8 cellular contexts compared by ENCODE assay signal in the genomic region with DNA sequence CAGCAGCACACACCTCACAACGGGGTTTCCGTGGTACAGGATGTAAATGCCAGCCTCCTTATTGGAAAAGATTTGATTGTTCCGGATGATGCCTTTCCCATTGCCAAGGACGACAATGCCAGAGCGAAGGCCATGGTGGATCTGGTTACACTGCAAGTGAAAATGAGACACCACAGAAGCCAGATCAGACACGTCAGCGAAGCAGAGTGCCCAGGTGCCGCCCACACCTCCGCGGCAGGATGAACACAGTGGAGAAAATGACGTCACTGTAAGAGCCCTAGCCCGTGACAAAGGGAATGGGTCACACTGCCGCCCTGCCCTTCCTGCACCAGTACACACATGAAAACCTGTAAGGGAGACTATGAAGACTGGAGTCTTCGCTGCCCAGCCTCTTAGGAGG. TPM values are rescaled to one million over a fixed set of nuclear protein-coding genes. Genes with fewer than 3 reads are reported as not detected.
DNase-seq lines count a peak whose midpoint lies in the region; ATAC-seq and TF ChIP-seq lines count a peak whose summit lies in the region.

No MANE protein-coding gene starts in this region.

- TF ChIP-seq POLR2A in prostate gland (IDR thresholded peaks at IDR 0.05), result no peak

- H3K4me3 ChIP-seq in prostate gland, result no peak overlapping the region

- no peaks in the 10 kb centered on the region for H3K36me3 Mint-ChIP-seq in activated T-helper 2 cell treated with anti-CD3 and anti-CD28 coated beads, Interferon-gamma antibody, Interleukin-2, Interleukin-4, amounts not matched to agents 10 μg/mL and 5 μg/mL and 100 μg/mL, durations not matched to agents 14 hours and 24 hours and 36 hours (ENCODE audit: low read depth)

- ATAC-seq in GM19372 (IDR thresholded peaks at IDR 0.05; ENCODE audit: low read depth, unreplicated experiment) (peak; percentile 55), foreskin keratinocyte (no peak)

- peak overlapping the region; percentile 87 for H3K27ac Mint-ChIP-seq in activated T-helper 2 cell treated with anti-CD3 and anti-CD28 coated beads, Interferon-gamma antibody, Interleukin-2, Interleukin-4, amounts not matched to agents 10 μg/mL and 5 μg/mL and 100 μg/mL, durations not matched to agents 14 hours and 24 hours and 36 hours

- H3K4me1 ChIP-seq in prostate gland (replicated peaks) (no peaks in the 10 kb centered on the region), foreskin keratinocyte (no peaks in the 10 kb centered on the region)

- peaks cover 0 to 3% of the 10 kb centered on the region in 2 donors for H3K36me3 ChIP-seq in prostate gland

- no peaks in the 10 kb centered on the region for H3K27me3 Mint-ChIP-seq in activated T-helper 2 cell treated with anti-CD3 and anti-CD28 coated beads, Interferon-gamma antibody, Interleukin-2, Interleukin-4, amounts not matched to agents 10 μg/mL and 5 μg/mL and 100 μg/mL, durations not matched to agents 14 hours and 24 hours and 36 hours (ENCODE audit: low read depth)

- TF ChIP-seq CTCF in prostate gland (IDR thresholded peaks at IDR 0.05), result no peak
- TF ChIP-seq CTCF in foreskin keratinocyte (conservative IDR thresholded peaks at IDR 0.05), result no peak

- peak; percentile 83 for DNase-seq in NCI-H2107 treated with DMSO at 0.1 percent for 48 hours (lab: John Stamatoyannopoulos, UW; ENCODE audit: unreplicated experiment)
- peak; percentile 18 for DNase-seq in activated T-helper 2 cell treated with anti-CD3 and anti-CD28 coated beads, Interferon-gamma antibody, Interleukin-2, Interleukin-4, amounts not matched to agents 10 μg/mL and 5 μg/mL and 100 μg/mL, durations not matched to agents 14 hours and 24 hours and 36 hours (ENCODE audit: low spot score)
- DNase-seq in prostate gland (ENCODE audit: low spot score), result peak; percentile 13
- no peak for DNase-seq in NCI-H1048 (lab: John Stamatoyannopoulos, UW)
- DNase-seq in foreskin keratinocyte, result no peak
- no peak for DNase-seq in SW 1271 (lab: John Stamatoyannopoulos, UW)
- DNase-seq in GF-D8 (lab: John Stamatoyannopoulos, UW), result no peak

- no peaks in the 10 kb centered on the region for H3K9me3 Mint-ChIP-seq in activated T-helper 2 cell treated with anti-CD3 and anti-CD28 coated beads, Interferon-gamma antibody, Interleukin-2, Interleukin-4, amounts not matched to agents 10 μg/mL and 5 μg/mL and 100 μg/mL, durations not matched to agents 14 hours and 24 hours and 36 hours

- no peaks in the 10 kb centered on the region for H3K9me3 ChIP-seq in prostate gland

- intact Hi-C loops in activated T-helper 2 cell treated with anti-CD3 and anti-CD28 coated beads, Interferon-gamma antibody, Interleukin-2, Interleukin-4, amounts not matched to agents 10 μg/mL and 5 μg/mL and 100 μg/mL, durations not matched to agents 14 hours and 24 hours and 36 hours (cut with micrococcal nuclease), result no loop called here
- intact Hi-C loops in prostate gland (cut with DNase I), result no loop called here

- H3K27me3 ChIP-seq in prostate gland (replicated peaks; ENCODE audit: insufficient read depth), result no peaks in the 10 kb centered on the region
- no peaks in the 10 kb centered on the region for H3K27me3 ChIP-seq in foreskin keratinocyte

- H3K27ac ChIP-seq in prostate gland, result no peak overlapping the region
- H3K27ac ChIP-seq in foreskin keratinocyte, result no peak overlapping the region

- peak overlapping the region; percentile 24 for H3K4me3 Mint-ChIP-seq in activated T-helper 2 cell treated with anti-CD3 and anti-CD28 coated beads, Interferon-gamma antibody, Interleukin-2, Interleukin-4, amounts not matched to agents 10 μg/mL and 5 μg/mL and 100 μg/mL, durations not matched to agents 14 hours and 24 hours and 36 hours (ENCODE audit: low read depth)

- peaks cover 17% of the 10 kb centered on the region for H3K4me1 Mint-ChIP-seq in activated T-helper 2 cell treated with anti-CD3 and anti-CD28 coated beads, Interferon-gamma antibody, Interleukin-2, Interleukin-4, amounts not matched to agents 10 μg/mL and 5 μg/mL and 100 μg/mL, durations not matched to agents 14 hours and 24 hours and 36 hours (ENCODE audit: low read depth)

- 69% methylated on average over 14 of the region's 14 CpGs for WGBS in prostate gland

RNA-seq across cellular contexts. Expression of gene POLR1E, which starts 43.4 kb away (rescaled TPM):
- 48.0 and 49.4 TPM in 2 replicates for total RNA-seq in activated T-helper 2 cell treated with anti-CD3 and anti-CD28 coated beads, Interferon-gamma antibody, Interleukin-2, Interleukin-4, amounts not matched to agents 10 μg/mL and 5 μg/mL and 100 μg/mL, durations not matched to agents 14 hours and 24 hours and 36 hours
- total RNA-seq in prostate gland, result 10 to 100 TPM; 20.7 to 21.0 TPM
- 39.7 and 48.9 TPM in 2 replicates for total RNA-seq in foreskin keratinocyte
- 24.1 and 32.0 TPM in 2 replicates for polyA plus RNA-seq in foreskin keratinocyte

RNA-seq across cellular contexts. Expression of gene FBXO10, which starts 47.1 kb away (rescaled TPM):
- 1.8 and 2.4 TPM in 2 replicates for total RNA-seq in activated T-helper 2 cell treated with anti-CD3 and anti-CD28 coated beads, Interferon-gamma antibody, Interleukin-2, Interleukin-4, amounts not matched to agents 10 μg/mL and 5 μg/mL and 100 μg/mL, durations not matched to agents 14 hours and 24 hours and 36 hours
- total RNA-seq in prostate gland (10 to 100 TPM in 1 of 2 donors, 1 to 10 TPM in 1; 8.5 to 17.6 TPM), foreskin keratinocyte (3.8 and 3.9 TPM in 2 replicates)
- 1.5 and 1.6 TPM in 2 replicates for polyA plus RNA-seq in foreskin keratinocyte

Comparison
In these comparisons a context has a peak if more than half of its experiments do, and no peak if none do; other contexts are left out.
1. DNase-seq: peak in NCI-H2107 treated with DMSO at 0.1 percent for 48 hours (single experiment), activated T-helper 2 cell treated with anti-CD3 and anti-CD28 coated beads, Interferon-gamma antibody, Interleukin-2, Interleukin-4, amounts not matched to agents 10 μg/mL and 5 μg/mL and 100 μg/mL, durations not matched to agents 14 hours and 24 hours and 36 hours (single experiment) and prostate gland (single experiment); none in NCI-H1048 (single experiment), foreskin keratinocyte (0 of 2), SW 1271 (0 of 2) and GF-D8 (single experiment).